9 cellular contexts compared by ENCODE assay signal in genomic region chr1:39387452-39387851, GRCh38.
DNase-seq lines count a peak whose midpoint lies in the region; TF ChIP-seq lines count a peak whose summit lies in the region.
"Had no signal": no experiment of that assay in that cellular context is flagged by ENCODE, and none has a peak within 500 bp of the region (broad histone marks: within the 10 kb centered on the region; RNA-seq: fewer than 3 reads in every experiment).

No MANE protein-coding gene starts in this region.

- no peak for TF ChIP-seq POLR2A in testis (IDR thresholded peaks at IDR 0.05)

- H3K4me3 ChIP-seq in WI38 (ENCODE audit: low read depth, low read length), result no peak overlapping the region
- no peak overlapping the region for H3K4me3 ChIP-seq in testis
- H3K4me3 ChIP-seq: dorsolateral prefrontal cortex had no signal

- no peaks in the 10 kb centered on the region for H3K27me3 ChIP-seq in testis
- H3K27me3 ChIP-seq: dorsolateral prefrontal cortex had no signal

- DNase-seq in iPS-NIHi11 (ENCODE audit: low spot score) (peak; percentile 28), NCI-H146 (lab: John Stamatoyannopoulos, UW) (no peak), AML-193 (lab: John Stamatoyannopoulos, UW) (no peak), testis (no peak)
- DNase-seq in stimulated activated naive CD4-positive, alpha-beta T cell treated with Interleukin-2 at 50 U/mL for 16 hours (lab: John Stamatoyannopoulos, UW), result no peak
- DNase-seq: dorsolateral prefrontal cortex had no signal

- no peaks in the 10 kb centered on the region for H3K9me3 ChIP-seq in testis

- H3K27ac ChIP-seq in 22Rv1 (no peak overlapping the region), testis (no peak overlapping the region)

- H3K36me3 ChIP-seq in testis (ENCODE audit: low read depth, missing control alignments), result no peaks in the 10 kb centered on the region

- TF ChIP-seq CTCF in 22Rv1 (IDR thresholded peaks at IDR 0.05) (peak; percentile 39; the same call in 1 of the 2 replicates), GM12872 (IDR thresholded peaks at IDR 0.05; ENCODE audit: insufficient read depth, low read depth, low read length) (peak; percentile 15; the same call in 1 of the 3 replicates), WI38 (IDR thresholded peaks at IDR 0.05; ENCODE audit: low read depth, low read length) (peak; percentile 47), testis (IDR thresholded peaks at IDR 0.05) (no peak)

- intact Hi-C loops in testis (cut with DNase I; ENCODE audit: low total_unique reads), result no loop called here

- H3K4me1 ChIP-seq in testis, result peaks cover 12% of the 10 kb centered on the region

- WGBS in testis, 2 donors, result 85 to 90% methylated on average over 4 of the region's 4 CpGs

Comparison
In these comparisons a context has a peak if more than half of its experiments do, and no peak if none do; other contexts are left out.
1. CTCF ChIP-seq: peak in 22Rv1 (single experiment), GM12872 (single experiment) and WI38 (single experiment); none in testis (0 of 3).